In the genomic region with DNA sequence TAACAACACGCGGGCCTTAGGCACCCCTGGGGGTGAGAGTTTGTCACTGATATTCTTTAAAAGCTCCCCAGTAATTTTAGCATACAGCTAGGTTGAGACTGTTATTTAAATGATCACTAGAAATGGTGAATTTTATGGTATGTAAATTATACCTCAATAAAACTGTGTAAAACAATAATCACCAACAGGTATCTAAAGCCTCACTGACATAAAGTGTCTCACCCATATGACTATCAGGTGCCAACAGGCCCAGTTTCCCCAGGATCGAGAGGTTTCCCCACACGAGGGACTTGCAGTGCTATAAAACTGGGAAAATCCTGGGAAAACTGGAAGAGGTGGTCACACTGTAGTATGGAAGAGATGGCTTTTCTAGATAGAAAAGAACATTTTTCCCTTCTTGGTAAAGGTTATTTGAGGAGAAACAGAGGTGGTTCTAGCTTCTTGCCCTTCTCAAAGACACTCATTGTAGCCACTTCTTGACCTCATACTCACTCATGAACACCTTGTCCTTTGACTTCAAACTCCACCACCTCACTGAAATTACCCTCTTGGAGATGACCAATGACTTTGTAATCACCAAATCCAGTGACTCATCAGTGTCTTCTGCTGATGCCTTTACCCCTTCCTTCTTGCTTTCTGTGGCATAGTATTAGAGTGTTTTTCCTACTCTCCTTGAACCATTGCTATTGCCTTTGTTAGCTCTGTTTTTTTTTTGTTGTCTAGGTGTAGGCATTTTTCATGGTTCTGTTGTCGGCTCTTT, we compare ENCODE assay signal across 22 cellular contexts. TPM values are rescaled to one million over a fixed set of nuclear protein-coding genes. Genes with fewer than 3 reads are reported as not detected.
DNase-seq lines count a peak whose midpoint lies in the region; ATAC-seq, FAIRE-seq and TF ChIP-seq lines count a peak whose summit lies in the region.
"Had no signal": no experiment of that assay in that cellular context is flagged by ENCODE, and none has a peak within 500 bp of the region (broad histone marks: within the 10 kb centered on the region; RNA-seq: fewer than 3 reads in every experiment).

No MANE protein-coding gene starts in this region.

- peak; percentile 82 for FAIRE-seq in bronchial epithelial cell (lab: Jason Lieb, UNC)
- FAIRE-seq: GM12878, H1 had no signal

- H3K4me3 ChIP-seq in bronchial epithelial cell (ENCODE audit: low read depth, low read length): no peak overlapping the region
- H3K4me3 ChIP-seq: GM12878 had no signal

- TF ChIP-seq CTCF in bronchial epithelial cell (IDR thresholded peaks at IDR 0.05; ENCODE audit: insufficient read depth, low read length, severe bottlenecking): no peak

- no peak overlapping the region for H3K4me3 Mint-ChIP-seq in activated naive CD8-positive, alpha-beta T cell treated with anti-CD3 and anti-CD28 coated beads, Interleukin-2, amount 50 U/mL, for 24 hours
- H3K4me3 Mint-ChIP-seq in activated naive CD8-positive, alpha-beta T cell treated with anti-CD3 and anti-CD28 coated beads for 36 hours: no peak overlapping the region
- H3K4me3 Mint-ChIP-seq: CD4-positive, CD25-positive, alpha-beta regulatory T cell had no signal

- peak; percentile 63 for ATAC-seq in activated naive CD8-positive, alpha-beta T cell treated with anti-CD3 and anti-CD28 coated beads, Interleukin-2, amount 50 U/mL, for 24 hours
- ATAC-seq in GM18505 (IDR thresholded peaks at IDR 0.05; ENCODE audit: unreplicated experiment): no peak
- no peak for ATAC-seq in GM19328 (IDR thresholded peaks at IDR 0.05; ENCODE audit: unreplicated experiment)
- ATAC-seq: GM12878 had no signal

- H3K27ac Mint-ChIP-seq in activated naive CD8-positive, alpha-beta T cell treated with anti-CD3 and anti-CD28 coated beads, Interleukin-2, amount 50 U/mL, for 24 hours: no peak overlapping the region
- H3K27ac Mint-ChIP-seq in activated naive CD8-positive, alpha-beta T cell treated with anti-CD3 and anti-CD28 coated beads for 36 hours: no peak overlapping the region
- H3K27ac Mint-ChIP-seq: CD4-positive, CD25-positive, alpha-beta regulatory T cell had no signal

- peaks cover 14% of the 10 kb centered on the region for H3K27me3 Mint-ChIP-seq in activated naive CD8-positive, alpha-beta T cell treated with anti-CD3 and anti-CD28 coated beads, Interleukin-2, amount 50 U/mL, for 24 hours
- H3K27me3 Mint-ChIP-seq in activated naive CD8-positive, alpha-beta T cell treated with anti-CD3 and anti-CD28 coated beads for 36 hours: peaks cover 14% of the 10 kb centered on the region

- no peak for TF ChIP-seq POLR2A in GM18505 (IDR thresholded peaks at IDR 0.05; ENCODE audit: borderline replicate concordance, extremely low read depth, insufficient read depth, insufficient read length)

- H3K36me3 ChIP-seq in bronchial epithelial cell (ENCODE audit: control insufficient read depth, insufficient read depth, low read length): no peaks in the 10 kb centered on the region
- H3K36me3 ChIP-seq: BE2C had no signal

- no peak for DNase-seq in activated naive CD8-positive, alpha-beta T cell treated with anti-CD3 and anti-CD28 coated beads, Interleukin-2, amount 50 U/mL, for 24 hours
- DNase-seq in activated naive CD8-positive, alpha-beta T cell treated with anti-CD3 and anti-CD28 coated beads for 36 hours: no peak
- DNase-seq in LHCN-M2 (ENCODE audit: low read depth) (peak; percentile 2), bronchial epithelial cell (ENCODE audit: low read depth) (peak; percentile 50), renal cortical epithelial cell (ENCODE audit: low read depth) (peak; percentile 2), SHP77 (lab: John Stamatoyannopoulos, UW) (no peak)
- DNase-seq: 8988T; BE2C; CD4-positive, CD25-positive, alpha-beta regulatory T cell; COR-L47; GF-D8; MV-4-11; NCI-H1694 treated with DMSO at 0.1 percent for 48 hours; NCI-H510A; NCI-H748 treated with DMSO at 0.1 percent for 48 hours; NK-92 treated with Interleukin-12 subunit alpha and Interleukin-12 subunit beta, amount 100 ng/mL, for 24 hours; SHP77 treated with DMSO at 0.1 percent for 48 hours had no signal

- no peaks in the 10 kb centered on the region for H3K36me3 Mint-ChIP-seq in activated naive CD8-positive, alpha-beta T cell treated with anti-CD3 and anti-CD28 coated beads, Interleukin-2, amount 50 U/mL, for 24 hours (ENCODE audit: low read depth)
- no peaks in the 10 kb centered on the region for H3K36me3 Mint-ChIP-seq in activated naive CD8-positive, alpha-beta T cell treated with anti-CD3 and anti-CD28 coated beads for 36 hours
- H3K36me3 Mint-ChIP-seq: CD4-positive, CD25-positive, alpha-beta regulatory T cell had no signal

- H3K4me1 Mint-ChIP-seq in activated naive CD8-positive, alpha-beta T cell treated with anti-CD3 and anti-CD28 coated beads, Interleukin-2, amount 50 U/mL, for 24 hours: no peaks in the 10 kb centered on the region
- no peaks in the 10 kb centered on the region for H3K4me1 Mint-ChIP-seq in activated naive CD8-positive, alpha-beta T cell treated with anti-CD3 and anti-CD28 coated beads for 36 hours
- H3K4me1 Mint-ChIP-seq: CD4-positive, CD25-positive, alpha-beta regulatory T cell had no signal

- H3K27me3 ChIP-seq in bronchial epithelial cell (ENCODE audit: control insufficient read depth, insufficient read depth, low read length): no peaks in the 10 kb centered on the region
- H3K27me3 ChIP-seq: BE2C had no signal

- H3K9me3 Mint-ChIP-seq in activated naive CD8-positive, alpha-beta T cell treated with anti-CD3 and anti-CD28 coated beads, Interleukin-2, amount 50 U/mL, for 24 hours: no peaks in the 10 kb centered on the region
- H3K9me3 Mint-ChIP-seq in activated naive CD8-positive, alpha-beta T cell treated with anti-CD3 and anti-CD28 coated beads for 36 hours: no peaks in the 10 kb centered on the region

RNA-seq across cellular contexts. Expression of a gene that starts 24.8 kb away (rescaled TPM):
- 10 to 100 TPM in 1 of 2 experiments, 1 to 10 TPM in 1; 9.5 to 12.3 TPM for total RNA-seq in activated naive CD8-positive, alpha-beta T cell treated with anti-CD3 and anti-CD28 coated beads for 36 hours
- 12.0 and 15.9 TPM in 2 replicates for total RNA-seq in LHCN-M2 (2014; rRNA removed)
- 5.7 TPM for polyA plus RNA-seq in LHCN-M2 (2012)
- 9.5 and 12.4 TPM in 2 replicates for total RNA-seq in bronchial epithelial cell
- total RNA-seq in renal cortical epithelial cell: 14.5 and 21.9 TPM in 2 replicates

RNA-seq across cellular contexts. Expression of a gene that starts 48.5 kb away (rescaled TPM):
- not detected for total RNA-seq in activated naive CD8-positive, alpha-beta T cell treated with anti-CD3 and anti-CD28 coated beads for 36 hours
- total RNA-seq in LHCN-M2 (2014; rRNA removed) (not detected in 2 replicates), bronchial epithelial cell (not detected in 2 replicates), renal cortical epithelial cell (not detected in 2 replicates)
- not detected for polyA plus RNA-seq in LHCN-M2 (2012)
- total RNA-seq: CD4-positive, CD25-positive, alpha-beta regulatory T cell; GM12878; H1; RPMI7951 had no signal
- polyA plus RNA-seq: CD4-positive, CD25-positive, alpha-beta regulatory T cell; GM12878; H1 had no signal

Comparison
In these comparisons a context has a peak if more than half of its experiments do, and no peak if none do; other contexts are left out.
1. DNase-seq: peak in LHCN-M2 (single experiment), bronchial epithelial cell (single experiment) and renal cortical epithelial cell (single experiment); none in activated naive CD8-positive, alpha-beta T cell treated with anti-CD3 and anti-CD28 coated beads, Interleukin-2, amount 50 U/mL, for 24 hours (single experiment), activated naive CD8-positive, alpha-beta T cell treated with anti-CD3 and anti-CD28 coated beads for 36 hours (single experiment) and SHP77 (0 of 2).